ENCODE assay signal across 8 cellular contexts in the genomic region with DNA sequence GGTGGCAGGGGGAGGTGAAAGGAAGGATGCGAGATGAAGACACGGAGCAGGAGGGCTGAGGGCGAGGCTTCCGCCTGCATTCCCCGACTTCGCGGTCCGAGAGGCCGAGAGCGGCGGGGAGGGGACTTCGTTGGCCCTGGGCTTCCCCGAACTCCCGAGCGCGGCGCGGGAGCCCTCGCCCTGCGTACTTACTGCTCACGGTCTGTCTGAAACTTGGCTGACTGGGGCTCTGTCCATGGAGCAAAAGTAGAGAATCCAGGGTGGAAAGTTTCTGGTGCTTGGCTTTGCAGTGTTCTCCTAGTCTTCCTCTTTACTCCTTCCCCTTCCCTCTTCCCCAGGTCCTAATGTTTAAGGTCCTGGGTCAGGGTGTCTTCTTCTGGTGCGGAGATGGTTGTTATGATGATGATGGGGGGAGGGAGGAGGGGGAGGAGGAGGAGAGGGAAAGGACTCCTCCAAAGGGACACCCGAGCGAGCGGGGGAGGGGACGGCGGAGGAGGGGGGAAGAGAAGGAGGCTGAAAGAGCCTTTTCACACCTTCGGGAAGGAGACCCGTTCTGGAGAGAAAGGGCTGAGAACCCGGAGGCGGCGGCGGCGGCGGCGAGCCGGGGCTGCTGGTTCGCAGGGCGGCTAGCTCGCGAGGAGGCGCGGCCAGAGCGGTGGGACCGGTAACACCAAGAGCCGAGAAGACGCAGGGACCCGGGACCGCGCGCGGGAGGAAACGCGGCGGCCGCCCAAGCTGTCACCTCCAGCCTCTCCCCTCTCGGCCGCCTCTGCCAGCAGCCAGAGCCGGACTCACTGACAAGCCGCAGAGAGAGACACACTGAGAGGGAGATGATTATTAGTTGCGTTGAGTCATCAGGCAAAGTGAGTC. TPM values are rescaled to one million over a fixed set of nuclear protein-coding genes. Genes with fewer than 3 reads are reported as not detected.
DNase-seq lines count a peak whose midpoint lies in the region; ATAC-seq and FAIRE-seq lines count a peak whose summit lies in the region.

Gene SATB2 (minus strand): TSS at position 793 of the 870 bp plus-strand sequence. CDS start 1,902 bp downstream, outside the sequence.

- no peak for FAIRE-seq in frontal cortex (lab: Jason Lieb, UNC)

- no peak for ATAC-seq in GM21390 (IDR thresholded peaks at IDR 0.05; ENCODE audit: unreplicated experiment)

- DNase-seq in activated CD8-positive, alpha-beta memory T cell treated with anti-CD3 and anti-CD28 coated beads, Interleukin-2, amount 50 U/mL, for 48 hours: peak; percentile 67
- no peak for DNase-seq in activated CD8-positive, alpha-beta memory T cell treated with anti-CD3 and anti-CD28 coated beads, Interleukin-2, amount 50 U/mL, for 4 hours
- DNase-seq in NCI-H1092 treated with DMSO at 0.1 percent for 48 hours (lab: John Stamatoyannopoulos, UW): peak; percentile 70
- DNase-seq in activated T-cell treated with anti-CD3 and anti-CD28 coated beads, Interleukin-2, amount 50 U/mL, for 48 hours: peak; percentile 46 to 59
- peak; percentile 43 to 50 for DNase-seq in frontal cortex (ENCODE audit: low spot score in 2 of 2)
- DNase-seq in renal cortical epithelial cell (ENCODE audit: low read depth): peak; percentile 37
- DNase-seq in NAMALWA (ENCODE audit: low spot score): no peak

RNA-seq across cellular contexts. Expression of gene SATB2, which starts in this region (rescaled TPM):
- 440 TPM for total RNA-seq in frontal cortex
- 2.3 and 5.6 TPM in 2 replicates for total RNA-seq in renal cortical epithelial cell

Comparison
In these comparisons a context has a peak if more than half of its experiments do, and no peak if none do; other contexts are left out.
1. RNA of gene SATB2 (total RNA-seq): 440 TPM in frontal cortex (single experiment); 2.3 to 5.6 TPM in renal cortical epithelial cell; every median in the first group is over 10 times any median in the second.
2. DNase-seq: peak in activated CD8-positive, alpha-beta memory T cell treated with anti-CD3 and anti-CD28 coated beads, Interleukin-2, amount 50 U/mL, for 48 hours (single experiment), NCI-H1092 treated with DMSO at 0.1 percent for 48 hours (single experiment), activated T-cell treated with anti-CD3 and anti-CD28 coated beads, Interleukin-2, amount 50 U/mL, for 48 hours (2 of 2), frontal cortex (2 of 2) and renal cortical epithelial cell (single experiment); none in activated CD8-positive, alpha-beta memory T cell treated with anti-CD3 and anti-CD28 coated beads, Interleukin-2, amount 50 U/mL, for 4 hours (single experiment) and NAMALWA (single experiment).